ENCODE assay signal across 1 cellular context in the genomic region with DNA sequence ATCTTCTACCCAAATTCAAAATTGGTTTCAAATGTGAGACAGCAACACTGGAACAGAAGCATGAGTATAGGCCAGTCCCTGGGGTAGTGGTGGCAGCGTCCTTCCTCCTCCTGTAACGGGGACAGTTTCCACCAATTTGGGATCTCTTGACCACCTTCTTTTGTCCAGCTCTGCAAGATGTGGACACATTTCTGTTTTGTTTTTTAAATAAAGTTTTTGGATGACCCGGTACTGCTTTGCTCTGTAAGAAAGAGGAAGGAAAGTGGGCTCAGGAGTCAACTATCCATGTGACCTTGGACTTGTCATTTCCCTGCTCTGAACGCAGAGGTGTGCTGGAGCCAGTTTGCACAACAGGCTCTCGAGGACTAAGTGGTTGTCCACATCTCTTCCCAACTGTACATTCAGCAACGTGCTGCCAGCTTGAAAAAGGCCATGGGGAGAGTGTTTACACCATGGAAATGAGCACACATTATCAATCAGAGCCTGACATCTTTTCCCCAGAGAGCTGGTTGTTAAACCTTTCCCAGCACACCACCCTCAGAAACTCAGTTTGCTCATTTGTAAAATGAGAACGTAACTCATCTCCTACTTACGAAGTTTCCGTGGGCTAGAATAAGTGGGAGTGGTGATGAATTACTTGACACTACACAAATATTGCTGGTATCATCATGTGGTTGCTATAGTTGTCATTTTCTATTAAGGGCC.
TF ChIP-seq lines count a peak whose summit lies in the region.

No MANE protein-coding gene starts in this region.

TF ChIP-seq in HEK293, 187 proteins besides CTCF, POLR2A, EP300 and RAD21 (continued from another document):
- TF ChIP-seq ZNF518A (tag by site-specific recombination; conservative IDR thresholded peaks at IDR 0.05; ENCODE audit: low read depth) (no peak), GLI4 (tag by site-specific recombination; IDR thresholded peaks at IDR 0.05) (no peak)
